In the genomic region with DNA sequence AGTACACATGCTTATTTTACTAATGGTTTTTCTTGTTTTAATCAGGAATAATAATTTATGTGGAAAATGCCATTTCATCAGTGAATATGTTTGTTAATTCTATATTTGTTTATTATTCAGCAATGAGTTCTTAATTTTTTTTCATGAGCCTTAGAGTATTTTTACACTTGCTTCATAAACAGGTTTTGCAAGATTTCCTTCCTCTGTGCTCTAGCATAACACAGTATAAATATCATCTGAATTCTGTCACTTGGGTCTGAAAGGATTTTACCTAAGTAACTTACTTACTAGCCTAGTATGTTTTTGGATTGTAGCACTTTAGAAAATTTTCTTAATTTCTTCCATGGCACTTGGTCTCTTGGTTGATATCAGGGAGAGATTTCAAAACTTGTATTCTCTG, we compare ENCODE assay signal across 1 cellular context.
TF ChIP-seq lines count a peak whose summit lies in the region.

No MANE protein-coding gene starts in this region.

TF ChIP-seq in endothelial cell of umbilical vein, 7 proteins besides CTCF, POLR2A, EP300 and RAD21:
- TF ChIP-seq POLR2AphosphoS5 (IDR thresholded peaks at IDR 0.05; ENCODE audit: insufficient read depth, low read depth, low read length) (no peak), EZH2 (IDR thresholded peaks at IDR 0.05; ENCODE audit: borderline replicate concordance, low read depth, low read length, severe bottlenecking) (no peak), GATA2 (IDR thresholded peaks at IDR 0.05; ENCODE audit: insufficient read depth, insufficient read length, low read depth, low read length) (no peak), MYC (IDR thresholded peaks at IDR 0.05; ENCODE audit: low read depth, low read length) (no peak)
